Comparison of ENCODE assay signal across 9 cellular contexts in genomic region chr4:186021461-186022167, GRCh38. TPM values are rescaled to one million over a fixed set of nuclear protein-coding genes. Genes with fewer than 3 reads are reported as not detected.
DNase-seq lines count a peak whose midpoint lies in the region; ATAC-seq and TF ChIP-seq lines count a peak whose summit lies in the region.
"Had no signal": no experiment of that assay in that cellular context is flagged by ENCODE, and none has a peak within 500 bp of the region (broad histone marks: within the 10 kb centered on the region; RNA-seq: fewer than 3 reads in every experiment).

No MANE protein-coding gene starts in this region.

- no peaks in the 10 kb centered on the region for H3K9me3 ChIP-seq in endocrine pancreas (ENCODE audit: control insufficient read depth, low read length)
- no peaks in the 10 kb centered on the region for H3K9me3 ChIP-seq in CD8-positive, alpha-beta T cell (ENCODE audit: low read length)
- H3K9me3 ChIP-seq: SJCRH30 had no signal

- TF ChIP-seq CTCF in GM12872 (IDR thresholded peaks at IDR 0.05; ENCODE audit: insufficient read depth, low read depth, low read length): peak; percentile 94
- no peak for TF ChIP-seq CTCF in CD8-positive, alpha-beta T cell (IDR thresholded peaks at IDR 0.05)

- H3K4me3 ChIP-seq in endocrine pancreas (ENCODE audit: control insufficient read depth, insufficient read depth, low read length): peak overlapping the region; percentile 58
- no peak overlapping the region for H3K4me3 ChIP-seq in CD8-positive, alpha-beta T cell (ENCODE audit: low read depth, low read length)
- H3K4me3 ChIP-seq: SJCRH30 had no signal

- H3K36me3 Mint-ChIP-seq in CD8-positive, alpha-beta T cell: no peaks in the 10 kb centered on the region

- CTCF ChIA-PET in CD8-positive, alpha-beta T cell (lab: Charles Lee): no interaction called here

- H3K27ac Mint-ChIP-seq in CD8-positive, alpha-beta T cell: no peak overlapping the region

- no peak overlapping the region for H3K27ac ChIP-seq in CD8-positive, alpha-beta T cell (ENCODE audit: low read depth, low read length)
- H3K27ac ChIP-seq: SJCRH30 had no signal

- POLR2A ChIA-PET in CD8-positive, alpha-beta T cell (lab: Charles Lee): no interaction called here

- peaks cover 19% of the 10 kb centered on the region for H3K27me3 Mint-ChIP-seq in CD8-positive, alpha-beta T cell (ENCODE audit: low read depth)

- H3K27me3 ChIP-seq in endocrine pancreas (ENCODE audit: control insufficient read depth, insufficient read depth, low read length): no peaks in the 10 kb centered on the region
- peaks cover 5% of the 10 kb centered on the region for H3K27me3 ChIP-seq in CD8-positive, alpha-beta T cell (ENCODE audit: insufficient read depth, low read length)
- H3K27me3 ChIP-seq: SJCRH30 had no signal

- no peak for ATAC-seq in CD8-positive, alpha-beta T cell
- no peak for ATAC-seq in HG03175 (IDR thresholded peaks at IDR 0.05; ENCODE audit: unreplicated experiment)
- ATAC-seq in GM19455 (IDR thresholded peaks at IDR 0.05; ENCODE audit: unreplicated experiment): no peak

- peak overlapping the region; percentile 33 for H3K9ac ChIP-seq in endocrine pancreas (ENCODE audit: control insufficient read depth, insufficient read depth, low read length)

- intact Hi-C loops in CD8-positive, alpha-beta T cell (cut with DNase I, micrococcal nuclease): no loop called here

- H3K4me1 Mint-ChIP-seq in CD8-positive, alpha-beta T cell (ENCODE audit: low read depth): no peaks in the 10 kb centered on the region

- DNase-seq in NCI-H748 (lab: John Stamatoyannopoulos, UW; ENCODE audit: unreplicated experiment): peak; percentile 29
- peak; percentile 55 for DNase-seq in middle frontal gyrus (ENCODE audit: extremely low spot score, low spot score)
- no peak for DNase-seq in CD8-positive, alpha-beta T cell
- DNase-seq in effector CD8-positive, alpha-beta T cell (lab: John Stamatoyannopoulos, UW): no peak

- H3K36me3 ChIP-seq in endocrine pancreas (ENCODE audit: control insufficient read depth, insufficient read depth, low read length): no peaks in the 10 kb centered on the region
- no peaks in the 10 kb centered on the region for H3K36me3 ChIP-seq in CD8-positive, alpha-beta T cell (ENCODE audit: insufficient read depth, low read length)
- H3K36me3 ChIP-seq: SJCRH30 had no signal

- no peak overlapping the region for H3K4me3 Mint-ChIP-seq in CD8-positive, alpha-beta T cell

- peaks cover 8% of the 10 kb centered on the region for H3K9me3 Mint-ChIP-seq in CD8-positive, alpha-beta T cell

- H3K4me1 ChIP-seq in endocrine pancreas (ENCODE audit: control insufficient read depth, insufficient read depth, low read length): no peaks in the 10 kb centered on the region
- H3K4me1 ChIP-seq in CD8-positive, alpha-beta T cell (ENCODE audit: insufficient read depth, low read length): no peaks in the 10 kb centered on the region
- H3K4me1 ChIP-seq: SJCRH30 had no signal

RNA-seq across cellular contexts. Expression of gene TLR3, which starts 47.3 kb away (rescaled TPM):
- total RNA-seq in CD8-positive, alpha-beta T cell: 1 to 10 TPM in 1 of 2 experiments, under 1 TPM in 1; 0.44 to 1.2 TPM
- total RNA-seq: SJCRH30 had no signal

Comparison
In these comparisons a context has a peak if more than half of its experiments do, and no peak if none do; other contexts are left out.
1. DNase-seq: peak in NCI-H748 (single experiment) and middle frontal gyrus (single experiment); none in CD8-positive, alpha-beta T cell (0 of 7) and effector CD8-positive, alpha-beta T cell (single experiment).